In the genomic region with DNA sequence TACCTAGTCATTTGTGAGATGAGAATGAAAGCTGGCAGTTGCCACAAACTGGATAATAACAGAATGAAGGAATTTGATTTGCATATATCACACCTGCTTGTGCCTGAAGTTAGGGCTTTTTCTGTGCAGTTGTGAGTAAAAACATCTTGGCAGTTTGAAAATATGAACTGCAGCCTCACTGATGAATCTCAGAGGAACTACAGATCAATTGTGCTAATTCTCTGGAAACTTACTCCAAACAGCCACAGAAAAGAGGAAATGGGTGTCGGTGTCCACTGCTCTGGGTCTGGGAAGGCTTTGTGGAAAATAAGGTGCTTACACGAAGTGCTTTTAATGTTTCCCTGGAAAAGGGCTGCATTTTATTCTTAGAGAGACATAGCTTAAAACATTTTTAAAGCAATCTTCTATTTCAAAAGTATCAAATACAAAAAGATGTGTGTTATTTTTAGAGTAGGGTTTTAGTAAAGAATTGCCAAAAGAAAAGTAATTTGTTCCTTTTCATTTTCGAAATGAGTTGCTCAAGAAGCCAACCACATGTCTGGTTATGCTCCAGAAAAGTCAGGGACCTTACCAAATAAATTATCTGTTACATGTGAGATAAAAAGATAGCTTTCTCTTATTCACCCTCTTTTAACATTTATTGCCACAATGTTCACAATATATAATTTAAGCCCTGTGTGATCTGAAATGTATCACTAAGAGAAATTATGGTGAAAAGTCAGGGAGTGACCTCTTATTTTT, we compare ENCODE assay signal across 12 cellular contexts.
DNase-seq lines count a peak whose midpoint lies in the region; ATAC-seq and TF ChIP-seq lines count a peak whose summit lies in the region.
"Had no signal": no experiment of that assay in that cellular context is flagged by ENCODE, and none has a peak within 500 bp of the region (broad histone marks: within the 10 kb centered on the region; RNA-seq: fewer than 3 reads in every experiment).

No MANE protein-coding gene starts in this region.

- H3K4me1 ChIP-seq in ovary (ENCODE audit: insufficient read depth) = no peaks in the 10 kb centered on the region

- DNase-seq in AG08395 (ENCODE audit: low spot score) (peak; percentile 32), dedifferentiated amniotic fluid mesenchymal stem cell (ENCODE audit: extremely low spot score) (peak; percentile 38), NCI-H510A (lab: John Stamatoyannopoulos, UW) (no peak), HCEC 1CT (no peak), ovary (no peak)
- DNase-seq: aorta, glutamatergic neuron, NCI-H345 had no signal

- H3K27me3 ChIP-seq in ovary = no peaks in the 10 kb centered on the region

- ATAC-seq in GM19452 (IDR thresholded peaks at IDR 0.05; ENCODE audit: unreplicated experiment) = peak; percentile 62
- peak; percentile 58 for ATAC-seq in HG03439 (IDR thresholded peaks at IDR 0.05; ENCODE audit: unreplicated experiment)
- no peak for ATAC-seq in GM19023 (IDR thresholded peaks at IDR 0.05; ENCODE audit: unreplicated experiment)

- no peak for TF ChIP-seq POLR2A in ovary (IDR thresholded peaks at IDR 0.05)

- H3K9me3 ChIP-seq in ovary = no peaks in the 10 kb centered on the region

- no peak overlapping the region for H3K4me3 ChIP-seq in ovary

- no peaks in the 10 kb centered on the region for H3K36me3 ChIP-seq in ovary

- TF ChIP-seq EP300 in ovary (IDR thresholded peaks at IDR 0.05) = no peak

- WGBS in ovary, 3 donors = 16 to 26% (median 24%) methylated on average over 3 of the region's 3 CpGs

- TF ChIP-seq CTCF in ovary (IDR thresholded peaks at IDR 0.05) = no peak

- H3K27ac ChIP-seq in ovary = no peak overlapping the region
- H3K27ac ChIP-seq: HL-60 had no signal

- intact Hi-C loops in ovary (cut with DNase I) = no loop called here

Comparison
In these comparisons a context has a peak if more than half of its experiments do, and no peak if none do; other contexts are left out.
1. DNase-seq: peak in AG08395 (single experiment) and dedifferentiated amniotic fluid mesenchymal stem cell (single experiment); none in NCI-H510A (single experiment), HCEC 1CT (single experiment) and ovary (0 of 5).